In the genomic region with DNA sequence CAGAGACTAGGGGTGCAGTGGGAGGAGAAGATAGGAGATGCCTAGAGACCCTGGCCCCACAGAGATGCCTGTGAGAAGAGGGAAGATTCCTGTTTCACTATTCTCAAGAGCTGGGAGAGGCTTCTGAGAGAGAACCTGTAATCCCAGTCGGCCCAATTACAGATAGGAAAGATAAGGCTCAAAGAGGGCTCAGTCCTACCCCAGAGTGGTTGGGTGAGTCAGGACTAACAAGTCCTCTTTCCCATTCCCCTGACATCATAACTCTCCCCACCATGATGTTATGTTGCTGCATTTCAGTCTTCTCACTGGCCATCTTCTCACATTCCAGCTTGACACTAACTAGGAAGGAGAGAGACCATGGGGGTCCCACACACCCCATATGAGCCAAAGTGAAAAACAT, we compare ENCODE assay signal across 1 cellular context.
TF ChIP-seq lines count a peak whose summit lies in the region.

No MANE protein-coding gene starts in this region.

TF ChIP-seq in WTC11, 78 proteins besides CTCF, POLR2A, EP300 and RAD21 (continued from another document):
- TF ChIP-seq, protein P1, sequence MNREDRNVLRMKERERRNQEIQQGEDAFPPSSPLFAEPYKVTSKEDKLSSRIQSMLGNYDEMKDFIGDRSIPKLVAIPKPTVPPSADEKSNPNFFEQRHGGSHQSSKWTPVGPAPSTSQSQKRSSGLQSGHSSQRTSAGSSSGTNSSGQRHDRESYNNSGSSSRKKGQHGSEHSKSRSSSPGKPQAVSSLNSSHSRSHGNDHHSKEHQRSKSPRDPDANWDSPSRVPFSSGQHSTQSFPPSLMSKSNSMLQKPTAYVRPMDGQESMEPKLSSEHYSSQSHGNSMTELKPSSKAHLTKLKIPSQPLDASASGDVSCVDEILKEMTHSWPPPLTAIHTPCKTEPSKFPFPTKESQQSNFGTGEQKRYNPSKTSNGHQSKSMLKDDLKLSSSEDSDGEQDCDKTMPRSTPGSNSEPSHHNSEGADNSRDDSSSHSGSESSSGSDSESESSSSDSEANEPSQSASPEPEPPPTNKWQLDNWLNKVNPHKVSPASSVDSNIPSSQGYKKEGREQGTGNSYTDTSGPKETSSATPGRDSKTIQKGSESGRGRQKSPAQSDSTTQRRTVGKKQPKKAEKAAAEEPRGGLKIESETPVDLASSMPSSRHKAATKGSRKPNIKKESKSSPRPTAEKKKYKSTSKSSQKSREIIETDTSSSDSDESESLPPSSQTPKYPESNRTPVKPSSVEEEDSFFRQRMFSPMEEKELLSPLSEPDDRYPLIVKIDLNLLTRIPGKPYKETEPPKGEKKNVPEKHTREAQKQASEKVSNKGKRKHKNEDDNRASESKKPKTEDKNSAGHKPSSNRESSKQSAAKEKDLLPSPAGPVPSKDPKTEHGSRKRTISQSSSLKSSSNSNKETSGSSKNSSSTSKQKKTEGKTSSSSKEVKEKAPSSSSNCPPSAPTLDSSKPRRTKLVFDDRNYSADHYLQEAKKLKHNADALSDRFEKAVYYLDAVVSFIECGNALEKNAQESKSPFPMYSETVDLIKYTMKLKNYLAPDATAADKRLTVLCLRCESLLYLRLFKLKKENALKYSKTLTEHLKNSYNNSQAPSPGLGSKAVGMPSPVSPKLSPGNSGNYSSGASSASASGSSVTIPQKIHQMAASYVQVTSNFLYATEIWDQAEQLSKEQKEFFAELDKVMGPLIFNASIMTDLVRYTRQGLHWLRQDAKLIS (CRISPR knock-in tag; IDR thresholded peaks at IDR 0.05; ENCODE audit: borderline replicate concordance): no peak
- TF ChIP-seq ZNF219 (CRISPR knock-in tag; IDR thresholded peaks at IDR 0.05; ENCODE audit: borderline replicate concordance) (no peak), PRRX2 (CRISPR knock-in tag; IDR thresholded peaks at IDR 0.05) (no peak), EMX1 (CRISPR knock-in tag; IDR thresholded peaks at IDR 0.05) (no peak), ZNF317 (CRISPR knock-in tag; IDR thresholded peaks at IDR 0.05; ENCODE audit: borderline replicate concordance, low read depth) (no peak), OVOL2 (CRISPR knock-in tag; IDR thresholded peaks at IDR 0.05; ENCODE audit: borderline replicate concordance) (no peak), JAZF1 (CRISPR knock-in tag; IDR thresholded peaks at IDR 0.05) (no peak), GRHL2 (CRISPR knock-in tag; IDR thresholded peaks at IDR 0.05; ENCODE audit: insufficient replicate concordance, severe bottlenecking) (no peak)
- TF ChIP-seq, protein P2, sequence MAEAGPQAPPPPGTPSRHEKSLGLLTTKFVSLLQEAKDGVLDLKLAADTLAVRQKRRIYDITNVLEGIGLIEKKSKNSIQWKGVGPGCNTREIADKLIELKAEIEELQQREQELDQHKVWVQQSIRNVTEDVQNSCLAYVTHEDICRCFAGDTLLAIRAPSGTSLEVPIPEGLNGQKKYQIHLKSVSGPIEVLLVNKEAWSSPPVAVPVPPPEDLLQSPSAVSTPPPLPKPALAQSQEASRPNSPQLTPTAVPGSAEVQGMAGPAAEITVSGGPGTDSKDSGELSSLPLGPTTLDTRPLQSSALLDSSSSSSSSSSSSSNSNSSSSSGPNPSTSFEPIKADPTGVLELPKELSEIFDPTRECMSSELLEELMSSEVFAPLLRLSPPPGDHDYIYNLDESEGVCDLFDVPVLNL (CRISPR knock-in tag; IDR thresholded peaks at IDR 0.05; ENCODE audit: borderline replicate concordance, low read depth): no peak
- TF ChIP-seq, protein P3, sequence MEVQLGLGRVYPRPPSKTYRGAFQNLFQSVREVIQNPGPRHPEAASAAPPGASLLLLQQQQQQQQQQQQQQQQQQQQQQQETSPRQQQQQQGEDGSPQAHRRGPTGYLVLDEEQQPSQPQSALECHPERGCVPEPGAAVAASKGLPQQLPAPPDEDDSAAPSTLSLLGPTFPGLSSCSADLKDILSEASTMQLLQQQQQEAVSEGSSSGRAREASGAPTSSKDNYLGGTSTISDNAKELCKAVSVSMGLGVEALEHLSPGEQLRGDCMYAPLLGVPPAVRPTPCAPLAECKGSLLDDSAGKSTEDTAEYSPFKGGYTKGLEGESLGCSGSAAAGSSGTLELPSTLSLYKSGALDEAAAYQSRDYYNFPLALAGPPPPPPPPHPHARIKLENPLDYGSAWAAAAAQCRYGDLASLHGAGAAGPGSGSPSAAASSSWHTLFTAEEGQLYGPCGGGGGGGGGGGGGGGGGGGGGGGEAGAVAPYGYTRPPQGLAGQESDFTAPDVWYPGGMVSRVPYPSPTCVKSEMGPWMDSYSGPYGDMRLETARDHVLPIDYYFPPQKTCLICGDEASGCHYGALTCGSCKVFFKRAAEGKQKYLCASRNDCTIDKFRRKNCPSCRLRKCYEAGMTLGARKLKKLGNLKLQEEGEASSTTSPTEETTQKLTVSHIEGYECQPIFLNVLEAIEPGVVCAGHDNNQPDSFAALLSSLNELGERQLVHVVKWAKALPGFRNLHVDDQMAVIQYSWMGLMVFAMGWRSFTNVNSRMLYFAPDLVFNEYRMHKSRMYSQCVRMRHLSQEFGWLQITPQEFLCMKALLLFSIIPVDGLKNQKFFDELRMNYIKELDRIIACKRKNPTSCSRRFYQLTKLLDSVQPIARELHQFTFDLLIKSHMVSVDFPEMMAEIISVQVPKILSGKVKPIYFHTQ (CRISPR knock-in tag; IDR thresholded peaks at IDR 0.05): no peak
- TF ChIP-seq, protein P4, sequence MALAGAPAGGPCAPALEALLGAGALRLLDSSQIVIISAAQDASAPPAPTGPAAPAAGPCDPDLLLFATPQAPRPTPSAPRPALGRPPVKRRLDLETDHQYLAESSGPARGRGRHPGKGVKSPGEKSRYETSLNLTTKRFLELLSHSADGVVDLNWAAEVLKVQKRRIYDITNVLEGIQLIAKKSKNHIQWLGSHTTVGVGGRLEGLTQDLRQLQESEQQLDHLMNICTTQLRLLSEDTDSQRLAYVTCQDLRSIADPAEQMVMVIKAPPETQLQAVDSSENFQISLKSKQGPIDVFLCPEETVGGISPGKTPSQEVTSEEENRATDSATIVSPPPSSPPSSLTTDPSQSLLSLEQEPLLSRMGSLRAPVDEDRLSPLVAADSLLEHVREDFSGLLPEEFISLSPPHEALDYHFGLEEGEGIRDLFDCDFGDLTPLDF (CRISPR knock-in tag; IDR thresholded peaks at IDR 0.05): no peak
